Comparison of ENCODE assay signal across 26 cellular contexts in the genomic region with DNA sequence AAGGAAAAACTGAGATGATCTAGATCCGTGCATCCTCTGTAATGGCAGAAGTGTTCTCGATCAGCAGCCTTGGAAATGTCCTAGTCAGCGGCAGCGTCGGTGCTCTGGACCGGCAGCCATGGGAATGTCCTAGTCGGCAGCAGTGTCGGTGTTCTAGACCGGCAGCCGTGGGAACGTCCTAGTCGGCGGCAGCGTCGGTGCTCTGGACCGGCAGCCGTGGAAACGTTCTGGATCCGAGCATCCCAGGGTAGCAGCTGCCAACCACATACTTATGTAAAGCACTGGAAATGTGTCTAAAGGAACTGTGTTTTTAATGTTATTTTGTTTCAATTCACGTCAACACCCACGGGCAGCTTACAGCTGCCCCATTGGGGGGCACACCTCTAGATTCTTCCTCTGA. TPM values are rescaled to one million over a fixed set of nuclear protein-coding genes. Genes with fewer than 3 reads are reported as not detected.
"Had no signal": no experiment of that assay in that cellular context is flagged by ENCODE, and none has a peak within 500 bp of the region (broad histone marks: within the 10 kb centered on the region; RNA-seq: fewer than 3 reads in every experiment).

No MANE protein-coding gene starts in this region.

- H3K36me3 ChIP-seq: colonic mucosa, esophagus squamous epithelium, gastrocnemius medialis, heart right ventricle, left lung had no signal

- H3K27ac Mint-ChIP-seq: dendritic cell treated with granulocyte-macrophage colony-stimulating factor and Interleukin-4, amounts not matched to agents 40 ng/mL and 50 ng/mL, for 4 days; endodermal cell; memory B cell had no signal

- H3K4me1 ChIP-seq: colonic mucosa, gastrocnemius medialis, left lung had no signal

- ATAC-seq: effector memory CD8-positive, alpha-beta T cell; esophagus mucosa; gastrocnemius medialis; heart right ventricle; left cardiac atrium; left lung; left ventricle myocardium superior had no signal

- H3K4me3 ChIP-seq: colonic mucosa, esophagus squamous epithelium, gastrocnemius medialis, heart right ventricle, left lung, lung had no signal

- H3K27me3 Mint-ChIP-seq: memory B cell had no signal

- H3K4me3 Mint-ChIP-seq: dendritic cell treated with granulocyte-macrophage colony-stimulating factor and Interleukin-4, amounts not matched to agents 40 ng/mL and 50 ng/mL, for 4 days; effector memory CD8-positive, alpha-beta T cell; endodermal cell; memory B cell had no signal

- H3K27me3 ChIP-seq: colonic mucosa, esophagus squamous epithelium, gastrocnemius medialis, heart right ventricle, left lung had no signal

- H3K36me3 Mint-ChIP-seq: memory B cell had no signal

- H3K4me1 Mint-ChIP-seq: memory B cell had no signal

- H3K27ac ChIP-seq: colonic mucosa, epithelial cell of prostate, esophagus squamous epithelium, gastrocnemius medialis, heart right ventricle, left lung had no signal

- H3K9me3 ChIP-seq: colonic mucosa, esophagus squamous epithelium, gastrocnemius medialis, heart right ventricle, left lung had no signal

- H3K9me3 Mint-ChIP-seq: dendritic cell treated with granulocyte-macrophage colony-stimulating factor and Interleukin-4, amounts not matched to agents 40 ng/mL and 50 ng/mL, for 4 days; effector memory CD8-positive, alpha-beta T cell had no signal

- DNase-seq: colonic mucosa; cortex of kidney; effector CD8-positive, alpha-beta T cell; effector memory CD8-positive, alpha-beta T cell; endodermal cell; erythroblast; esophagus squamous epithelium; foreskin fibroblast; foreskin melanocyte; gastrocnemius medialis; glutamatergic neuron; heart right ventricle; hippocampal formation; left cardiac atrium; left ventricle myocardium superior; mammary epithelial cell; mesendoderm; midbrain had no signal

RNA-seq across cellular contexts. Expression of a gene that starts 58.7 kb away (rescaled TPM):
- total RNA-seq: colonic mucosa, esophagus mucosa, esophagus squamous epithelium, gastrocnemius medialis, left cardiac atrium, left lung, left ventricle myocardium superior, lung, mononuclear cell, mucosa of gallbladder had no signal
- polyA plus RNA-seq: mammary epithelial cell had no signal
